ENCODE assay signal across 8 cellular contexts in the genomic region with DNA sequence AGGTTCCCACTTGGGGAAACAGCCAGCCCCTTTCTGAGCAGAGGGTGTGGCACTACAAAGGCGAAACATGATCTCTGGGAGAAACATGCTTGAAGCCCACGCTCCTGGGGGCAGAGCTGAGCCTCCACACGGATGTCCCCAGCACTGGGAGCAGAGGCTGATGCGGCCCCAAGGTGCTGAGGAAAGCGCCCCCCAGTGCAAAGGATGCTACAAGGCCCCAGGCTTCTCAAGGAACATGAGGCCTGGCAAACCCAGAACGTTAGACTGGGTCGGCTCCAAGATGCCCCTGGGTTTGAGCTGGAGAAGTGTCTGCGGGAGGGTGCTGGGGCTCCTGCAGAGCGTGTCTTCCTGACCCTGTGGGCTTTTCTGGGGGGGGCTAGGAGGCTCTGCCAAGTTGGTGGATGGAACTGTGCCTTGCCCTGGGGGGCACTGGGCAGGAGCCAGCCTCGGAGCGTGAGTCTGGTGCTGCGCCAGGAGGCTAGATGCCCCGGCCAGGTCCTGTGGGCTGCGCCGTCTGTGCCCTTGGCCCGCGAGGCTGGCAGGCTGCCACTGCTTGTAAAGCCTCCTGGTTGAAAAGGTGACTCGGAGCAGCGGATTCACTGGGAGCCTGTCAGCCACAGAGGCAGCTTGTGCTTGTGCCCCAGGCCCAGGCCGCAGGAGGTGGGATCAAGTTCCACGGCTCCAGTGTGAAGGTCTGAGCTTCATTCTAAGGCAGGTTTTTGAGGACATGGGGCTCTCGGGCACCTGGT. TPM values are rescaled to one million over a fixed set of nuclear protein-coding genes. Genes with fewer than 3 reads are reported as not detected.
A peak's percentile ranks its signal among the peaks of the same experiment; 100 is the strongest.
DNase-seq lines count a peak whose midpoint lies in the region; ATAC-seq and TF ChIP-seq lines count a peak whose summit lies in the region.

No MANE protein-coding gene starts in this region.

- no peak for TF ChIP-seq CTCF in left ventricle myocardium inferior (IDR thresholded peaks at IDR 0.05; ENCODE audit: borderline replicate concordance)
- no peak for TF ChIP-seq CTCF in GM10266 (IDR thresholded peaks at IDR 0.05; ENCODE audit: control insufficient read depth, insufficient read depth, low read depth, missing control alignments)

- no peaks in the 10 kb centered on the region for H3K27me3 ChIP-seq in left ventricle myocardium inferior (ENCODE audit: low read depth)

- no peaks in the 10 kb centered on the region for H3K9me3 Mint-ChIP-seq in activated naive CD8-positive, alpha-beta T cell (ENCODE audit: low read depth)
- no peaks in the 10 kb centered on the region for H3K9me3 Mint-ChIP-seq in stimulated activated memory B cell treated with anti-CD40 and anti-IgM and Interleukin-4, amounts not matched to agents 10 μg/mL and 1 μg/mL and 100 μg/mL, for 72 hours

- no peaks in the 10 kb centered on the region for H3K9me3 ChIP-seq in left ventricle myocardium inferior (replicated peaks)

- H3K27ac ChIP-seq in left ventricle myocardium inferior (replicated peaks): peak overlapping the region; percentile 71

- peaks cover 64% of the 10 kb centered on the region for H3K4me1 Mint-ChIP-seq in activated naive CD8-positive, alpha-beta T cell (ENCODE audit: low read depth)
- peaks cover 48% of the 10 kb centered on the region for H3K4me1 Mint-ChIP-seq in stimulated activated memory B cell treated with anti-CD40 and anti-IgM and Interleukin-4, amounts not matched to agents 10 μg/mL and 1 μg/mL and 100 μg/mL, for 72 hours

- H3K4me1 ChIP-seq in left ventricle myocardium inferior: peaks cover 52% of the 10 kb centered on the region

- H3K4me3 Mint-ChIP-seq in activated naive CD8-positive, alpha-beta T cell: no peak overlapping the region
- no peak overlapping the region for H3K4me3 Mint-ChIP-seq in stimulated activated memory B cell treated with anti-CD40 and anti-IgM and Interleukin-4, amounts not matched to agents 10 μg/mL and 1 μg/mL and 100 μg/mL, for 72 hours

- no peaks in the 10 kb centered on the region for H3K27me3 Mint-ChIP-seq in activated naive CD8-positive, alpha-beta T cell
- no peaks in the 10 kb centered on the region for H3K27me3 Mint-ChIP-seq in stimulated activated memory B cell treated with anti-CD40 and anti-IgM and Interleukin-4, amounts not matched to agents 10 μg/mL and 1 μg/mL and 100 μg/mL, for 72 hours

- intact Hi-C loops in left ventricle myocardium inferior (cut with micrococcal nuclease): loop anchor here (10.0 kb wide), 1 partner anchor 55 kb away; no protein-coding TSS in a partner anchor

- peak; percentile 31 for DNase-seq in COR-L47 (lab: John Stamatoyannopoulos, UW)
- peak; percentile 23 for DNase-seq in NCI-H1048 (lab: John Stamatoyannopoulos, UW)
- peak; percentile 80 for DNase-seq in left ventricle myocardium inferior
- no peak for DNase-seq in activated CD4-positive, CD25-positive, alpha-beta regulatory T cell treated with anti-CD3 and anti-CD28 coated beads, Interleukin-2, amount 50 U/mL, for 72 hours
- DNase-seq in GM10266 (ENCODE audit: extremely low spot score): no peak

- H3K4me3 ChIP-seq in left ventricle myocardium inferior: no peak overlapping the region

- no peak for ATAC-seq in stimulated activated memory B cell treated with anti-CD40 and anti-IgM and Interleukin-4, amounts not matched to agents 10 μg/mL and 1 μg/mL and 100 μg/mL, for 72 hours
- ATAC-seq in HG02588 (IDR thresholded peaks at IDR 0.05; ENCODE audit: unreplicated experiment): no peak

- peaks cover 2% of the 10 kb centered on the region for H3K36me3 Mint-ChIP-seq in activated naive CD8-positive, alpha-beta T cell
- no peaks in the 10 kb centered on the region for H3K36me3 Mint-ChIP-seq in stimulated activated memory B cell treated with anti-CD40 and anti-IgM and Interleukin-4, amounts not matched to agents 10 μg/mL and 1 μg/mL and 100 μg/mL, for 72 hours

- H3K27ac Mint-ChIP-seq in activated naive CD8-positive, alpha-beta T cell: peak overlapping the region; percentile 88
- H3K27ac Mint-ChIP-seq in stimulated activated memory B cell treated with anti-CD40 and anti-IgM and Interleukin-4, amounts not matched to agents 10 μg/mL and 1 μg/mL and 100 μg/mL, for 72 hours: peak overlapping the region; percentile 78

- no peaks in the 10 kb centered on the region for H3K36me3 ChIP-seq in left ventricle myocardium inferior

RNA-seq across cellular contexts. Expression of gene SYNJ2, which starts 8.1 kb away (rescaled TPM):
- total RNA-seq in left ventricle myocardium inferior: 12.3 TPM

Comparison
In these comparisons a context has a peak if more than half of its experiments do, and no peak if none do; other contexts are left out.
1. DNase-seq: peak in COR-L47 (single experiment), NCI-H1048 (single experiment) and left ventricle myocardium inferior (single experiment); none in activated CD4-positive, CD25-positive, alpha-beta regulatory T cell treated with anti-CD3 and anti-CD28 coated beads, Interleukin-2, amount 50 U/mL, for 72 hours (single experiment) and GM10266 (single experiment).